Comparison of ENCODE assay signal across 8 cellular contexts in the genomic region with DNA sequence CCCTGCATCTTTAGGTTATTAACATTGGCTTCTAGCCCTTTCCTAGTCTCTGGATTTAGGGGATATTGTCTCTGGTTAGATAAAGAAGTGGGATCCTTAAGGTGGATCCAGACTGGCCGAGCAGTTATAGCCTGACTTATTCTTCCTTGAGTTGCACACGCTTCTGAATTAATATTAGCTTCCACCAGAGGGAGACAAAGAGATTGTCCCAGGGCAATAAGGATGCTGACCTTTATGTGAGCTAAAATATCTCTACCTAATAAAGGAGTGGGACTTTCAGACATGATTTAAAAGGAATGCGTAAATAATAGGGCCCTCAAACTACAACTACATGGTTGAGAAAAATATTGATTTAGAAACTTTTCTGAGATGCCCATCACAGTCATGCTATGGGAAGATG.
A peak's percentile ranks its signal among the peaks of the same experiment; 100 is the strongest.
DNase-seq lines count a peak whose midpoint lies in the region; ATAC-seq and TF ChIP-seq lines count a peak whose summit lies in the region.

No MANE protein-coding gene starts in this region.

- no peaks in the 10 kb centered on the region for H3K79me2 ChIP-seq in SK-N-SH (ENCODE audit: insufficient read depth)

- H3K27ac ChIP-seq in SK-N-SH (ENCODE audit: low read depth in 2 of 2, low read length in 1 of 2) = no peak overlapping the region

- H3K4me3 ChIP-seq in SK-N-SH (ENCODE audit: low read depth in 2 of 2, low read length in 1 of 2) = no peak overlapping the region

- H2AFZ ChIP-seq in SK-N-SH (ENCODE audit: low read depth) = no peak overlapping the region

- H3K27me3 ChIP-seq in SK-N-SH (ENCODE audit: insufficient read depth) = no peaks in the 10 kb centered on the region

- ATAC-seq in GM19351 (IDR thresholded peaks at IDR 0.05; ENCODE audit: unreplicated experiment) (peak; percentile 84), HG03571 (IDR thresholded peaks at IDR 0.05; ENCODE audit: unreplicated experiment) (peak; percentile 55), Right ventricle myocardium superior (ENCODE audit: poor library complexity) (no peak)

- no peaks in the 10 kb centered on the region for H3K4me1 ChIP-seq in SK-N-SH (ENCODE audit: control insufficient read depth in 1 of 2, insufficient read depth in 2 of 2, low read depth in 1 of 2, low read length in 1 of 2)

- peak; percentile 45 for TF ChIP-seq RAD21 in SK-N-SH (IDR thresholded peaks at IDR 0.05; ENCODE audit: low read length)

- no peaks in the 10 kb centered on the region for H4K20me1 ChIP-seq in SK-N-SH (ENCODE audit: insufficient read depth)

- TF ChIP-seq EP300 in SK-N-SH (IDR thresholded peaks at IDR 0.05; ENCODE audit: borderline replicate concordance in 1 of 2, low read depth in 1 of 2, low read length in 1 of 2) = no peak

- no peaks in the 10 kb centered on the region for H3F3A ChIP-seq in SK-N-SH (replicated peaks; ENCODE audit: insufficient read depth)

- no peaks in the 10 kb centered on the region for H3K9me3 ChIP-seq in SK-N-SH

- POLR2A ChIA-PET in SK-N-SH (lab: Yijun Ruan, JAX) = no interaction called here

- H3K9ac ChIP-seq in SK-N-SH = no peak overlapping the region

- H3K9me2 ChIP-seq in SK-N-SH = no peaks in the 10 kb centered on the region

- H3K36me3 ChIP-seq in SK-N-SH (replicated peaks in 1 of 2; ENCODE audit: control insufficient read depth in 1 of 2, insufficient read depth in 2 of 2, low read length in 1 of 2) = no peaks in the 10 kb centered on the region

- no peak overlapping the region for H3K4me2 ChIP-seq in SK-N-SH

- peak; percentile 66 for TF ChIP-seq CTCF in SK-N-SH (IDR thresholded peaks at IDR 0.05)

- CTCF ChIA-PET in SK-N-SH (lab: Yijun Ruan, JAX) = interaction anchor here (0.6 to 1.8 kb wide), 10 partner anchors 8 to 215 kb away, joined by 3 to 5 read pairs (median 4); no protein-coding TSS in a partner anchor

- DNase-seq in CD1c-positive myeloid dendritic cell (ENCODE audit: extremely low spot score) = peak; percentile 7
- DNase-seq in SK-N-SH = peak; percentile 4
- DNase-seq in left kidney (ENCODE audit: low read depth, low spot score) = peak; percentile 36
- no peak for DNase-seq in activated CD8-positive, alpha-beta memory T cell treated with anti-CD3 and anti-CD28 coated beads, Interleukin-2, amount 50 U/mL, for 4 hours
- no peak for DNase-seq in stimulated activated CD4-positive, alpha-beta T cell treated with anti-CD3 and anti-CD28 coated beads, Interleukin-4, amount 100 ng/mL, for 24 hours
- no peak for DNase-seq in Right ventricle myocardium superior

- 9% methylated on average over 3 of the region's 3 CpGs for WGBS in SK-N-SH (ENCODE audit: low lambda C conversion rate)

- intact Hi-C loops in Right ventricle myocardium superior (cut with DNase I) = no loop called here

TF ChIP-seq in SK-N-SH, 30 proteins besides CTCF, POLR2A, EP300 and RAD21:
- TF ChIP-seq IRF3 (IDR thresholded peaks at IDR 0.05; ENCODE audit: low read depth, low read length) (no peak), JUND (IDR thresholded peaks at IDR 0.05) (no peak), SMC3 (IDR thresholded peaks at IDR 0.05; ENCODE audit: low read depth, low read length) (peak; percentile 31; the same call in 1 of the 2 replicates), GABPA (IDR thresholded peaks at IDR 0.05; ENCODE audit: low read depth) (no peak), NFIC (IDR thresholded peaks at IDR 0.05; ENCODE audit: borderline replicate concordance) (no peak)

Comparison
In these comparisons a context has a peak if more than half of its experiments do, and no peak if none do; other contexts are left out.
1. DNase-seq: peak in CD1c-positive myeloid dendritic cell (single experiment), SK-N-SH (single experiment) and left kidney (single experiment); none in activated CD8-positive, alpha-beta memory T cell treated with anti-CD3 and anti-CD28 coated beads, Interleukin-2, amount 50 U/mL, for 4 hours (single experiment), stimulated activated CD4-positive, alpha-beta T cell treated with anti-CD3 and anti-CD28 coated beads, Interleukin-4, amount 100 ng/mL, for 24 hours (single experiment) and Right ventricle myocardium superior (single experiment).